In the genomic region with DNA sequence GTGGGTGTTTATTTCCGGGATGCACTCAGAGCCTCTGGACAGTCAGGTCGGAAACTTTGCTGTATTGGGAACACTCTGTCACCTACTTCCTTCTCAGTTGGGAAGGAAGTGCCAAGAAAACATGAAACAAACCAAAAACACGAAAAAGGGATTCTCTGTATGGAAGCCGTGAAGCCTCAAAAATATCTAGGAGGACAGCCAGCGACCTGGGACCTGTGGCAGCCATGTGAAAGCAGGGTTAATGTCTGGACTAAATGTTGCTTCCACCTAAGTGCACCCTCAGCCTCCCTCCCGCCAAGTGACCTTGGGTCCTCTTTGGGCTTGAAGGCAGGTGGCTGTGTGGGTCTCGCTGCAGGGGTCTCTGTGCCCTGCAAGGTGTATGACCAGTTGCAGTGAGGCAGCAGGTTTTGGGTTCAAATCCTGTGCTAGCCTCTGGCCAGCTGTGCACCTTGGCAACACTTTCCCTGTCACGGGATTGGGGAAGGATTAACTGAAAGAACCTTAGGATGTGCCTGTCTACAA, we compare ENCODE assay signal across 1 cellular context.
TF ChIP-seq lines count a peak whose summit lies in the region.

No MANE protein-coding gene starts in this region.

TF ChIP-seq in HepG2, 621 proteins besides CTCF, POLR2A, EP300 and RAD21 (continued from another document and continues in another):
- TF ChIP-seq, protein P1, sequence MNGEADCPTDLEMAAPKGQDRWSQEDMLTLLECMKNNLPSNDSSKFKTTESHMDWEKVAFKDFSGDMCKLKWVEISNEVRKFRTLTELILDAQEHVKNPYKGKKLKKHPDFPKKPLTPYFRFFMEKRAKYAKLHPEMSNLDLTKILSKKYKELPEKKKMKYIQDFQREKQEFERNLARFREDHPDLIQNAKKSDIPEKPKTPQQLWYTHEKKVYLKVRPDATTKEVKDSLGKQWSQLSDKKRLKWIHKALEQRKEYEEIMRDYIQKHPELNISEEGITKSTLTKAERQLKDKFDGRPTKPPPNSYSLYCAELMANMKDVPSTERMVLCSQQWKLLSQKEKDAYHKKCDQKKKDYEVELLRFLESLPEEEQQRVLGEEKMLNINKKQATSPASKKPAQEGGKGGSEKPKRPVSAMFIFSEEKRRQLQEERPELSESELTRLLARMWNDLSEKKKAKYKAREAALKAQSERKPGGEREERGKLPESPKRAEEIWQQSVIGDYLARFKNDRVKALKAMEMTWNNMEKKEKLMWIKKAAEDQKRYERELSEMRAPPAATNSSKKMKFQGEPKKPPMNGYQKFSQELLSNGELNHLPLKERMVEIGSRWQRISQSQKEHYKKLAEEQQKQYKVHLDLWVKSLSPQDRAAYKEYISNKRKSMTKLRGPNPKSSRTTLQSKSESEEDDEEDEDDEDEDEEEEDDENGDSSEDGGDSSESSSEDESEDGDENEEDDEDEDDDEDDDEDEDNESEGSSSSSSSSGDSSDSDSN (CRISPR knock-in tag; IDR thresholded peaks at IDR 0.05) = peak; percentile 53; the same call in 1 of the 2 replicates
- TF ChIP-seq ZFP62 (CRISPR knock-in tag; IDR thresholded peaks at IDR 0.05) = no peak
- TF ChIP-seq ZNF432 (CRISPR knock-in tag; IDR thresholded peaks at IDR 0.05; ENCODE audit: borderline replicate concordance) = no peak
- TF ChIP-seq, protein P2, sequence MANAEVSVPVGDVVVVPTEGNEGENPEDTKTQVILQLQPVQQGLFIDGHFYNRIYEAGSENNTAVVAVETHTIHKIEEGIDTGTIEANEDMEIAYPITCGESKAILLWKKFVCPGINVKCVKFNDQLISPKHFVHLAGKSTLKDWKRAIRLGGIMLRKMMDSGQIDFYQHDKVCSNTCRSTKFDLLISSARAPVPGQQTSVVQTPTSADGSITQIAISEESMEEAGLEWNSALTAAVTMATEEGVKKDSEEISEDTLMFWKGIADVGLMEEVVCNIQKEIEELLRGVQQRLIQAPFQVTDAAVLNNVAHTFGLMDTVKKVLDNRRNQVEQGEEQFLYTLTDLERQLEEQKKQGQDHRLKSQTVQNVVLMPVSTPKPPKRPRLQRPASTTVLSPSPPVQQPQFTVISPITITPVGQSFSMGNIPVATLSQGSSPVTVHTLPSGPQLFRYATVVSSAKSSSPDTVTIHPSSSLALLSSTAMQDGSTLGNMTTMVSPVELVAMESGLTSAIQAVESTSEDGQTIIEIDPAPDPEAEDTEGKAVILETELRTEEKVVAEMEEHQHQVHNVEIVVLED (CRISPR knock-in tag; IDR thresholded peaks at IDR 0.05; ENCODE audit: borderline replicate concordance) = 0 out of 2 replicates have a peak, but pooled peaks have one; percentile 12
- 0 out of 2 replicates have a peak, but pooled peaks have one; percentile 35 for TF ChIP-seq NFATC3 (CRISPR knock-in tag; IDR thresholded peaks at IDR 0.05)
- no peak for TF ChIP-seq FOXA3 (CRISPR knock-in tag; IDR thresholded peaks at IDR 0.05)
- TF ChIP-seq MLLT10 (CRISPR knock-in tag; IDR thresholded peaks at IDR 0.05) = no peak
- TF ChIP-seq, protein P3, sequence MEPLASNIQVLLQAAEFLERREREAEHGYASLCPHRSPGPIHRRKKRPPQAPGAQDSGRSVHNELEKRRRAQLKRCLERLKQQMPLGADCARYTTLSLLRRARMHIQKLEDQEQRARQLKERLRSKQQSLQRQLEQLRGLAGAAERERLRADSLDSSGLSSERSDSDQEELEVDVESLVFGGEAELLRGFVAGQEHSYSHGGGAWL (CRISPR knock-in tag; IDR thresholded peaks at IDR 0.05) = no peak
- TF ChIP-seq, protein P4, sequence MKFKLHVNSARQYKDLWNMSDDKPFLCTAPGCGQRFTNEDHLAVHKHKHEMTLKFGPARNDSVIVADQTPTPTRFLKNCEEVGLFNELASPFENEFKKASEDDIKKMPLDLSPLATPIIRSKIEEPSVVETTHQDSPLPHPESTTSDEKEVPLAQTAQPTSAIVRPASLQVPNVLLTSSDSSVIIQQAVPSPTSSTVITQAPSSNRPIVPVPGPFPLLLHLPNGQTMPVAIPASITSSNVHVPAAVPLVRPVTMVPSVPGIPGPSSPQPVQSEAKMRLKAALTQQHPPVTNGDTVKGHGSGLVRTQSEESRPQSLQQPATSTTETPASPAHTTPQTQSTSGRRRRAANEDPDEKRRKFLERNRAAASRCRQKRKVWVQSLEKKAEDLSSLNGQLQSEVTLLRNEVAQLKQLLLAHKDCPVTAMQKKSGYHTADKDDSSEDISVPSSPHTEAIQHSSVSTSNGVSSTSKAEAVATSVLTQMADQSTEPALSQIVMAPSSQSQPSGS (CRISPR knock-in tag; IDR thresholded peaks at IDR 0.05) = peak; percentile 5; the same call in 1 of the 2 replicates
- TF ChIP-seq, protein P5, sequence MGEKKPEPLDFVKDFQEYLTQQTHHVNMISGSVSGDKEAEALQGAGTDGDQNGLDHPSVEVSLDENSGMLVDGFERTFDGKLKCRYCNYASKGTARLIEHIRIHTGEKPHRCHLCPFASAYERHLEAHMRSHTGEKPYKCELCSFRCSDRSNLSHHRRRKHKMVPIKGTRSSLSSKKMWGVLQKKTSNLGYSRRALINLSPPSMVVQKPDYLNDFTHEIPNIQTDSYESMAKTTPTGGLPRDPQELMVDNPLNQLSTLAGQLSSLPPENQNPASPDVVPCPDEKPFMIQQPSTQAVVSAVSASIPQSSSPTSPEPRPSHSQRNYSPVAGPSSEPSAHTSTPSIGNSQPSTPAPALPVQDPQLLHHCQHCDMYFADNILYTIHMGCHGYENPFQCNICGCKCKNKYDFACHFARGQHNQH (CRISPR knock-in tag; IDR thresholded peaks at IDR 0.05) = 0 out of 2 replicates have a peak, but pooled peaks have one; percentile 59
- no peak for TF ChIP-seq MEF2D (CRISPR knock-in tag; IDR thresholded peaks at IDR 0.05)
- no peak for TF ChIP-seq JUN (CRISPR knock-in tag; IDR thresholded peaks at IDR 0.05)
- TF ChIP-seq, protein P6, sequence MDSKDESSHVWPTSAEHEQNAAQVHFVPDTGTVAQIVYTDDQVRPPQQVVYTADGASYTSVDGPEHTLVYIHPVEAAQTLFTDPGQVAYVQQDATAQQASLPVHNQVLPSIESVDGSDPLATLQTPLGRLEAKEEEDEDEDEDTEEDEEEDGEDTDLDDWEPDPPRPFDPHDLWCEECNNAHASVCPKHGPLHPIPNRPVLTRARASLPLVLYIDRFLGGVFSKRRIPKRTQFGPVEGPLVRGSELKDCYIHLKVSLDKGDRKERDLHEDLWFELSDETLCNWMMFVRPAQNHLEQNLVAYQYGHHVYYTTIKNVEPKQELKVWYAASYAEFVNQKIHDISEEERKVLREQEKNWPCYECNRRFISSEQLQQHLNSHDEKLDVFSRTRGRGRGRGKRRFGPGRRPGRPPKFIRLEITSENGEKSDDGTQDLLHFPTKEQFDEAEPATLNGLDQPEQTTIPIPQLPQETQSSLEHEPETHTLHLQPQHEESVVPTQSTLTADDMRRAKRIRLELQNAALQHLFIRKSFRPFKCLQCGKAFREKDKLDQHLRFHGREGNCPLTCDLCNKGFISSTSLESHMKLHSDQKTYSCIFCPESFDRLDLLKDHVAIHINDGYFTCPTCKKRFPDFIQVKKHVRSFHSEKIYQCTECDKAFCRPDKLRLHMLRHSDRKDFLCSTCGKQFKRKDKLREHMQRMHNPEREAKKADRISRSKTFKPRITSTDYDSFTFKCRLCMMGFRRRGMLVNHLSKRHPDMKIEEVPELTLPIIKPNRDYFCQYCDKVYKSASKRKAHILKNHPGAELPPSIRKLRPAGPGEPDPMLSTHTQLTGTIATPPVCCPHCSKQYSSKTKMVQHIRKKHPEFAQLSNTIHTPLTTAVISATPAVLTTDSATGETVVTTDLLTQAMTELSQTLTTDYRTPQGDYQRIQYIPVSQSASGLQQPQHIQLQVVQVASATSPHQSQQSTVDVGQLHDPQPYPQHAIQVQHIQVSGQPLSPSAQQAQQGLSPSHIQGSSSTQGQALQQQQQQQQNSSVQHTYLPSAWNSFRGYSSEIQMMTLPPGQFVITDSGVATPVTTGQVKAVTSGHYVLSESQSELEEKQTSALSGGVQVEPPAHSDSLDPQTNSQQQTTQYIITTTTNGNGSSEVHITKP (CRISPR knock-in tag; IDR thresholded peaks at IDR 0.05; ENCODE audit: low read depth) = no peak
- TF ChIP-seq, protein P7, sequence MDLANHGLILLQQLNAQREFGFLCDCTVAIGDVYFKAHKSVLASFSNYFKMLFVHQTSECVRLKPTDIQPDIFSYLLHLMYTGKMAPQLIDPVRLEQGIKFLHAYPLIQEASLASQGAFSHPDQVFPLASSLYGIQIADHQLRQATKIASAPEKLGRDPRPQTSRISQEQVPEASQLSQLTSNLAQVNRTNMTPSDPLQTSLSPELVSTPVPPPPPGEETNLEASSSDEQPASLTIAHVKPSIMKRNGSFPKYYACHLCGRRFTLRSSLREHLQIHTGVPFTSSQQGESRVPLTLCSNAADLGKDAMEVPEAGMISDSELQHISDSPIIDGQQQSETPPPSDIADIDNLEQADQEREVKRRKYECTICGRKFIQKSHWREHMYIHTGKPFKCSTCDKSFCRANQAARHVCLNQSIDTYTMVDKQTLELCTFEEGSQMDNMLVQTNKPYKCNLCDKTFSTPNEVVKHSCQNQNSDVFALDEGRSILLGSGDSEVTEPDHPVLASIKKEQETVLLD (CRISPR knock-in tag; IDR thresholded peaks at IDR 0.05; ENCODE audit: low read depth) = no peak
- TF ChIP-seq, protein P8, sequence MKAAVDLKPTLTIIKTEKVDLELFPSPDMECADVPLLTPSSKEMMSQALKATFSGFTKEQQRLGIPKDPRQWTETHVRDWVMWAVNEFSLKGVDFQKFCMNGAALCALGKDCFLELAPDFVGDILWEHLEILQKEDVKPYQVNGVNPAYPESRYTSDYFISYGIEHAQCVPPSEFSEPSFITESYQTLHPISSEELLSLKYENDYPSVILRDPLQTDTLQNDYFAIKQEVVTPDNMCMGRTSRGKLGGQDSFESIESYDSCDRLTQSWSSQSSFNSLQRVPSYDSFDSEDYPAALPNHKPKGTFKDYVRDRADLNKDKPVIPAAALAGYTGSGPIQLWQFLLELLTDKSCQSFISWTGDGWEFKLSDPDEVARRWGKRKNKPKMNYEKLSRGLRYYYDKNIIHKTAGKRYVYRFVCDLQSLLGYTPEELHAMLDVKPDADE (CRISPR knock-in tag; IDR thresholded peaks at IDR 0.05) = 0 out of 2 replicates have a peak, but pooled peaks have one; percentile 45
- TF ChIP-seq BORCS8-MEF2B (CRISPR knock-in tag; IDR thresholded peaks at IDR 0.05) = no peak; the same call in 1 of the 2 replicates
- TF ChIP-seq SMYD3 (CRISPR knock-in tag; IDR thresholded peaks at IDR 0.05) = no peak
- TF ChIP-seq, protein P9, sequence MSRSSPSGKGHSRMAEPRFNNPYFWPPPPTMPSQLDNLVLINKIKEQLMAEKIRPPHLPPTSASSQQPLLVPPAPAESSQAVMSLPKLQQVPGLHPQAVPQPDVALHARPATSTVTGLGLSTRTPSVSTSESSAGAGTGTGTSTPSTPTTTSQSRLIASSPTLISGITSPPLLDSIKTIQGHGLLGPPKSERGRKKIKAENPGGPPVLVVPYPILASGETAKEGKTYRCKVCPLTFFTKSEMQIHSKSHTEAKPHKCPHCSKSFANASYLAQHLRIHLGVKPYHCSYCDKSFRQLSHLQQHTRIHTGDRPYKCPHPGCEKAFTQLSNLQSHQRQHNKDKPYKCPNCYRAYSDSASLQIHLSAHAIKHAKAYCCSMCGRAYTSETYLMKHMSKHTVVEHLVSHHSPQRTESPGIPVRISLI (CRISPR knock-in tag; IDR thresholded peaks at IDR 0.05; ENCODE audit: borderline replicate concordance) = no peak
- TF ChIP-seq ZNF768 (CRISPR knock-in tag; IDR thresholded peaks at IDR 0.05) = peak; percentile 85
- 0 out of 2 replicates have a peak, but pooled peaks have one; percentile 22 for TF ChIP-seq RELA (CRISPR knock-in tag; IDR thresholded peaks at IDR 0.05)
- peak; percentile 1 for TF ChIP-seq ZEB1 (IDR thresholded peaks at IDR 0.05; ENCODE audit: insufficient replicate concordance, low read depth)
- TF ChIP-seq, protein P10, sequence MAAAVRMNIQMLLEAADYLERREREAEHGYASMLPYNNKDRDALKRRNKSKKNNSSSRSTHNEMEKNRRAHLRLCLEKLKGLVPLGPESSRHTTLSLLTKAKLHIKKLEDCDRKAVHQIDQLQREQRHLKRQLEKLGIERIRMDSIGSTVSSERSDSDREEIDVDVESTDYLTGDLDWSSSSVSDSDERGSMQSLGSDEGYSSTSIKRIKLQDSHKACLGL (CRISPR knock-in tag; IDR thresholded peaks at IDR 0.05) = no peak
- no peak for TF ChIP-seq GATAD1 (CRISPR knock-in tag; IDR thresholded peaks at IDR 0.05)
- no peak for TF ChIP-seq ZNF496 (CRISPR knock-in tag; IDR thresholded peaks at IDR 0.05; ENCODE audit: insufficient replicate concordance)
- no peak for TF ChIP-seq HNF4A (CRISPR knock-in tag; IDR thresholded peaks at IDR 0.05)
- TF ChIP-seq, protein P11, sequence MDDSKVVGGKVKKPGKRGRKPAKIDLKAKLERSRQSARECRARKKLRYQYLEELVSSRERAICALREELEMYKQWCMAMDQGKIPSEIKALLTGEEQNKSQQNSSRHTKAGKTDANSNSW (CRISPR knock-in tag; IDR thresholded peaks at IDR 0.05; ENCODE audit: borderline replicate concordance) = 0 out of 2 replicates have a peak, but pooled peaks have one; percentile 84
- TF ChIP-seq ZNF790 (CRISPR knock-in tag; IDR thresholded peaks at IDR 0.05; ENCODE audit: borderline replicate concordance) = no peak
- no peak for TF ChIP-seq ARNTL (CRISPR knock-in tag; IDR thresholded peaks at IDR 0.05)
- TF ChIP-seq ZSCAN25 (CRISPR knock-in tag; IDR thresholded peaks at IDR 0.05) = no peak
- TF ChIP-seq MBNL3 (CRISPR knock-in tag; conservative IDR thresholded peaks at IDR 0.05) = no peak
- TF ChIP-seq SOX13 (IDR thresholded peaks at IDR 0.05) = no peak
- 0 out of 4 replicates have a peak, but pooled peaks of 1 of the 2 experiments have one; percentile 2 for TF ChIP-seq SOX13 (CRISPR knock-in tag; conservative IDR thresholded peaks at IDR 0.05 in 1 of 2, IDR thresholded peaks at IDR 0.05 in 1 of 2)
- no peak for TF ChIP-seq SYNCRIP (IDR thresholded peaks at IDR 0.05; ENCODE audit: insufficient read depth, low read depth, low read length)
- 0 out of 2 replicates have a peak, but pooled peaks have one; percentile 11 for TF ChIP-seq ZNF615 (CRISPR knock-in tag; IDR thresholded peaks at IDR 0.05; ENCODE audit: borderline replicate concordance)
- TF ChIP-seq, protein P12, sequence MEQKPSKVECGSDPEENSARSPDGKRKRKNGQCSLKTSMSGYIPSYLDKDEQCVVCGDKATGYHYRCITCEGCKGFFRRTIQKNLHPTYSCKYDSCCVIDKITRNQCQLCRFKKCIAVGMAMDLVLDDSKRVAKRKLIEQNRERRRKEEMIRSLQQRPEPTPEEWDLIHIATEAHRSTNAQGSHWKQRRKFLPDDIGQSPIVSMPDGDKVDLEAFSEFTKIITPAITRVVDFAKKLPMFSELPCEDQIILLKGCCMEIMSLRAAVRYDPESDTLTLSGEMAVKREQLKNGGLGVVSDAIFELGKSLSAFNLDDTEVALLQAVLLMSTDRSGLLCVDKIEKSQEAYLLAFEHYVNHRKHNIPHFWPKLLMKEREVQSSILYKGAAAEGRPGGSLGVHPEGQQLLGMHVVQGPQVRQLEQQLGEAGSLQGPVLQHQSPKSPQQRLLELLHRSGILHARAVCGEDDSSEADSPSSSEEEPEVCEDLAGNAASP (CRISPR knock-in tag; IDR thresholded peaks at IDR 0.05; ENCODE audit: borderline replicate concordance) = no peak
- no peak for TF ChIP-seq MED13 (CRISPR knock-in tag; IDR thresholded peaks at IDR 0.05)
- 0 out of 2 replicates have a peak, but pooled peaks have one; percentile 61 for TF ChIP-seq ZKSCAN5 (CRISPR knock-in tag; IDR thresholded peaks at IDR 0.05)
- 0 out of 2 replicates have a peak, but pooled peaks have one; percentile 9 for TF ChIP-seq KAT7 (CRISPR knock-in tag; IDR thresholded peaks at IDR 0.05; ENCODE audit: borderline replicate concordance)
- TF ChIP-seq ZNF720 (CRISPR knock-in tag; IDR thresholded peaks at IDR 0.05) = peak; percentile 74; the same call in 1 of the 2 replicates
- no peak for TF ChIP-seq ZNF234 (CRISPR knock-in tag; conservative IDR thresholded peaks at IDR 0.05)
- TF ChIP-seq SIX1 (CRISPR knock-in tag; IDR thresholded peaks at IDR 0.05; ENCODE audit: borderline replicate concordance) = peak; percentile 37; the same call in 1 of the 2 replicates
- TF ChIP-seq CEBPG (CRISPR knock-in tag; IDR thresholded peaks at IDR 0.05) = no peak
- TF ChIP-seq DR1 (CRISPR knock-in tag; IDR thresholded peaks at IDR 0.05) = no peak
- no peak for TF ChIP-seq JUND (CRISPR knock-in tag; IDR thresholded peaks at IDR 0.05)
- TF ChIP-seq NR2F1 (CRISPR knock-in tag; IDR thresholded peaks at IDR 0.05) = no peak
- TF ChIP-seq ZNF788 (CRISPR knock-in tag; IDR thresholded peaks at IDR 0.05; ENCODE audit: borderline replicate concordance) = no peak
